In the genomic region with DNA sequence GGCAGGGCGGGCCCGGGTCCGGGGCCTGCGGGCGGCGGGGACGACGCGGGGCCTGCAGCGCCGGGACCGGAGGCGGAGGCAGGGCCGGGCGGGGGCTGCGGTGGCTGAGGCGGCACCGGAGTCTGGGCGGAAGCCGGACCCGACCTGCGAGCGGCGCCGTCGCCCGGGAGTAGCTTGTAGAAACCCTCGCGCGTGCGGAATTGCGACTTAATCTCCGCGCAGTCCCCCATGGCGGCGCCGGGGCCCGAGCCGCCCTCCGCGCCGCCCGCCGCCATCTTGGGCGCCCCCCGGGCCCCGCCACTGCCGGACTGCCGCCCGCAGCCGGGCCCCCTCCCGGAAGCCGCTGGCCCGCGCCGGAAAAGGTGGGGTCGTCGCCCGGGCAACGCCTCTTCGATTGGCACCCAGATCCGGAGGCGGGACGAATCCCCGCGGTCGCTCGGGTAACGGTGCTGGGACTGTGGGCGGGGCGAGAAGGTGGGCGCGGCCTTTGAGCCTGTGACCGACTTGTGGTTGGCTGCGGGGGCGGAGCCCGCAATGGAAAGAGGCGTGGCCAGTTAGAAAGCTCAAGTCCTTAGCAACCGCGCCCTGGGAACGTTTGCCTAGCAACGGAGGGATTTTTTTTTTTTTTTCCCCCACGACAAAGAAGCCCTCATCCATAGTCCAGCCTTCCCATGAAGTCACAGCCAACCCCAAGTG, we compare ENCODE assay signal across 8 cellular contexts. TPM values are rescaled to one million over a fixed set of nuclear protein-coding genes. Genes with fewer than 3 reads are reported as not detected.
DNase-seq lines count a peak whose midpoint lies in the region; ATAC-seq and TF ChIP-seq lines count a peak whose summit lies in the region.

A gene with protein sequence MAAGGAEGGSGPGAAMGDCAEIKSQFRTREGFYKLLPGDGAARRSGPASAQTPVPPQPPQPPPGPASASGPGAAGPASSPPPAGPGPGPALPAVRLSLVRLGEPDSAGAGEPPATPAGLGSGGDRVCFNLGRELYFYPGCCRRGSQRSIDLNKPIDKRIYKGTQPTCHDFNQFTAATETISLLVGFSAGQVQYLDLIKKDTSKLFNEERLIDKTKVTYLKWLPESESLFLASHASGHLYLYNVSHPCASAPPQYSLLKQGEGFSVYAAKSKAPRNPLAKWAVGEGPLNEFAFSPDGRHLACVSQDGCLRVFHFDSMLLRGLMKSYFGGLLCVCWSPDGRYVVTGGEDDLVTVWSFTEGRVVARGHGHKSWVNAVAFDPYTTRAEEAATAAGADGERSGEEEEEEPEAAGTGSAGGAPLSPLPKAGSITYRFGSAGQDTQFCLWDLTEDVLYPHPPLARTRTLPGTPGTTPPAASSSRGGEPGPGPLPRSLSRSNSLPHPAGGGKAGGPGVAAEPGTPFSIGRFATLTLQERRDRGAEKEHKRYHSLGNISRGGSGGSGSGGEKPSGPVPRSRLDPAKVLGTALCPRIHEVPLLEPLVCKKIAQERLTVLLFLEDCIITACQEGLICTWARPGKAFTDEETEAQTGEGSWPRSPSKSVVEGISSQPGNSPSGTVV (minus strand): TSS at position 364 of the 696 bp plus-strand sequence. CDS start 89 bp downstream, at position 275.

- H3K4me2 ChIP-seq in OCI-LY3 (ENCODE audit: low read length) = peak within 1 kb of the TSS; percentile 100

- CTCF ChIA-PET in Calu3 (lab: Charles Lee) = interaction anchor here (0.6 to 1.8 kb wide), 8 partner anchors 12 to 315 kb away, joined by 3 to 16 read pairs (median 4); a partner anchor contains a TSS

- H2AFZ ChIP-seq in OCI-LY3 (ENCODE audit: low read depth, low read length) = no peak within 1 kb of the TSS

- no peaks in the 10 kb centered on the region for H3K9me3 Mint-ChIP-seq in Calu3 (ENCODE audit: low read depth, unreplicated experiment)

- peaks cover 51% of the 10 kb centered on the region for H3K36me3 Mint-ChIP-seq in Calu3 (ENCODE audit: insufficient read depth, unreplicated experiment)

- no peak within 1 kb of the TSS for H3K27ac ChIP-seq in OCI-LY3 (ENCODE audit: low read length)

- H3K79me2 ChIP-seq in OCI-LY3 (ENCODE audit: low read length) = peaks cover 15% of the 10 kb centered on the region

- H3K36me3 ChIP-seq in OCI-LY3 (replicated peaks; ENCODE audit: low read depth, low read length) (peaks cover 14% of the 10 kb centered on the region), mucosa of descending colon (ENCODE audit: low read depth) (no peaks in the 10 kb centered on the region)

- no TSS peak for BruUV-seq in Calu3 (replicated peaks; lab: Mats Ljungman, UMichigan)

- H3K4me3 ChIP-seq in OCI-LY3 (ENCODE audit: low read length) = peak within 1 kb of the TSS; percentile 90
- peak within 1 kb of the TSS; percentile 79 for H3K4me3 ChIP-seq in epithelial cell of esophagus (ENCODE audit: low read length)
- H3K4me3 ChIP-seq in mucosa of descending colon = peak within 1 kb of the TSS; percentile 64

- H3K4me1 ChIP-seq in OCI-LY3 (ENCODE audit: low read length) (peaks cover 29% of the 10 kb centered on the region), mucosa of descending colon (ENCODE audit: low read depth) (peaks cover 9% of the 10 kb centered on the region)

- peak; percentile 100 for DNase-seq in Calu3
- DNase-seq in HuH-7 (ENCODE audit: low spot score) = peak; percentile 96
- DNase-seq in activated T-cell treated with anti-CD3 and anti-CD28 coated beads for 24 hours (ENCODE audit: low read depth) = peak; percentile 100
- peak; percentile 98 for DNase-seq in epithelial cell of esophagus (ENCODE audit: low read depth)
- DNase-seq in mucosa of descending colon = peak; percentile 100
- DNase-seq in stimulated activated CD8-positive, alpha-beta memory T cell treated with anti-CD3 and anti-CD28 coated beads, Interleukin-4, amount 100 ng/mL, for 24 hours (ENCODE audit: low read depth) = peak; percentile 100

- no peaks in the 10 kb centered on the region for H3K27me3 ChIP-seq in OCI-LY3 (ENCODE audit: low read depth, low read length)

- intact Hi-C loops in Calu3 (cut with micrococcal nuclease; ENCODE audit: unreplicated experiment) (no loop called here), mucosa of descending colon (cut with DNase I, micrococcal nuclease) (no loop called here)

- peaks cover 33% of the 10 kb centered on the region for H3K4me1 Mint-ChIP-seq in Calu3 (ENCODE audit: low read depth, unreplicated experiment)

- peaks cover 26% of the 10 kb centered on the region for H3K27me3 Mint-ChIP-seq in Calu3 (ENCODE audit: unreplicated experiment)

- no peak for TF ChIP-seq CTCF in Calu3 (IDR thresholded peaks at IDR 0.05; ENCODE audit: unreplicated experiment)
- TF ChIP-seq CTCF in OCI-LY3 (IDR thresholded peaks at IDR 0.05; ENCODE audit: low read depth, low read length) = no peak
- TF ChIP-seq CTCF in epithelial cell of esophagus (IDR thresholded peaks at IDR 0.05; ENCODE audit: insufficient read depth, low read depth, low read length, missing control alignments) = no peak
- TF ChIP-seq CTCF in mucosa of descending colon (IDR thresholded peaks at IDR 0.05) = peak; percentile 13

- ATAC-seq in GM21447 (IDR thresholded peaks at IDR 0.05; ENCODE audit: unreplicated experiment) (peak; percentile 90), mucosa of descending colon (peak; percentile 100)

- H3K4me3 Mint-ChIP-seq in Calu3 (ENCODE audit: low read depth, unreplicated experiment) = peak within 1 kb of the TSS; percentile 93

- H3K9ac ChIP-seq in OCI-LY3 (ENCODE audit: low read length) = peak within 1 kb of the TSS; percentile 92

- H3K9me3 ChIP-seq in OCI-LY3 (ENCODE audit: insufficient read depth, low read length) (no peaks in the 10 kb centered on the region), mucosa of descending colon (no peaks in the 10 kb centered on the region)

- H3K27ac Mint-ChIP-seq in Calu3 (ENCODE audit: unreplicated experiment) = peak within 1 kb of the TSS; percentile 83

- peaks cover 14% of the 10 kb centered on the region for H4K20me1 ChIP-seq in OCI-LY3 (ENCODE audit: insufficient read depth, low read length)

RNA-seq across cellular contexts. Expression of the gene that starts here (rescaled TPM):
- 74.9 and 76.9 TPM in 2 replicates for total RNA-seq in Calu3 (2022)
- 10 to 100 TPM; 33.2 to 67.1 (median 43.7) TPM for total RNA-seq in mucosa of descending colon
